ENCODE assay signal across 9 cellular contexts in the genomic region with DNA sequence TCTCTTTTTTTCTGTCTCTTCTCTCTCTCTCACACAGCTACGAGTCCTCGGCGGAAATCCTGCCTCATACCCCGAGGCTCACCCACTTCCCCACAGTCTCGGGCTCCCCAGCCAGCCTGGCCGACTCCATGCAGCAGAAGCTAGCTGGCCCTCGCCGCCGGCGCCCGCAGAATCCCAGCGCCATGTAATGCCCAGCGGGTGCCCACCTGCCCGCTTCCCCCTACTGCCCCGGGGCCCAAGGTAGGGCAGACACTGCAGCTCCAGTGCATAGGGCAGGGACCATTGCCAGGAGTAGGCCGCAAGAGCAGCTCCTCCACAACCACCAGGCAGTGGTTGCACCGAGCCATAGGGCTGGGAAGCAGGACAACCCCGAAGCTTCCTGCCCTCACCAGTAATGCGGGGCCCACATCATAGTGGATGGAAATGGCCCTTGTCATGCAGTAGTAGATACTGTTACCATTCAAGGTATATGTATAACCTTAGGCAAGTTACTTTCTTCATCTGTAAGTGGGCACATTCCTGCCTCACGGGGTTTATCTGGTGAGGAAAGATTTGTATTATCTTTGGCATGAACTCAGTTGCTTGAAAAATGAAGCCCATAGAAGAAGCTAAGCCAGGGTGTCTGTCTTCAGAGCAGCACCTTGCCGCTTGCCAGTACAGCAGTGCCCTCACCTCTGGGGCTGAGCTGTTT. TPM values are rescaled to one million over a fixed set of nuclear protein-coding genes. Genes with fewer than 3 reads are reported as not detected.
DNase-seq lines count a peak whose midpoint lies in the region; ATAC-seq and TF ChIP-seq lines count a peak whose summit lies in the region.
"Had no signal": no experiment of that assay in that cellular context is flagged by ENCODE, and none has a peak within 500 bp of the region (broad histone marks: within the 10 kb centered on the region; RNA-seq: fewer than 3 reads in every experiment).

No MANE protein-coding gene starts in this region.

- peaks cover 15% of the 10 kb centered on the region for H3K27me3 Mint-ChIP-seq in neural crest cell (ENCODE audit: low read depth)

- intact Hi-C loops in testis (cut with DNase I; ENCODE audit: low total_unique reads), result loop anchor here (5.0 kb wide), 1 partner anchor 44 kb away; no protein-coding TSS in a partner anchor

- DNase-seq in choroid plexus epithelial cell (ENCODE audit: low read depth) (peak; percentile 71), neural crest cell (ENCODE audit: low read depth, low spot score) (no peak), testis (no peak), NCI-H69 (lab: John Stamatoyannopoulos, UW) (no peak), cerebellum (ENCODE audit: low spot score) (no peak)

- no peaks in the 10 kb centered on the region for H3K9me3 ChIP-seq in BLaER1 treated with 17β-estradiol and CSF1 and Interleukin-3, amounts not matched to agents 10 nM and 100 nM (replicated peaks in 1 of 11)
- H3K9me3 ChIP-seq in OCI-LY1 (ENCODE audit: low read length) (no peaks in the 10 kb centered on the region), testis (no peaks in the 10 kb centered on the region)
- H3K9me3 ChIP-seq: prostate gland had no signal

- peak overlapping the region; percentile 39 for H3K4me3 Mint-ChIP-seq in neural crest cell

- WGBS in testis, 2 donors, result 79 to 80% methylated on average over 17 to 21 of the region's 21 CpGs

- H3K4me1 Mint-ChIP-seq in neural crest cell, result peaks cover 27% of the 10 kb centered on the region

- peak overlapping the region in 7 of 11 experiments; percentile 6 to 95 (median 10); a peak in 9 of 22 replicates for H3K27ac ChIP-seq in BLaER1 treated with 17β-estradiol and CSF1 and Interleukin-3, amounts not matched to agents 10 nM and 100 nM
- H3K27ac ChIP-seq in OCI-LY1 (ENCODE audit: low read depth, low read length, poor library complexity, severe bottlenecking) (peak overlapping the region; percentile 79), testis (peak overlapping the region in 1 of 2 donors; percentile 50)

- peaks cover 3% of the 10 kb centered on the region for H3K36me3 Mint-ChIP-seq in neural crest cell (ENCODE audit: low read depth)

- H3K4me1 ChIP-seq in BLaER1 treated with 17β-estradiol and CSF1 and Interleukin-3, amounts not matched to agents 10 nM and 100 nM, result peaks cover 25 to 83% (median 50%) of the 10 kb centered on the region in 10 experiments
- H3K4me1 ChIP-seq in OCI-LY1 (ENCODE audit: insufficient read depth, low read length, severe bottlenecking) (peaks cover 38% of the 10 kb centered on the region), testis (peaks cover 3% of the 10 kb centered on the region)

- no peaks in the 10 kb centered on the region for H3K27me3 ChIP-seq in BLaER1 treated with 17β-estradiol and CSF1 and Interleukin-3, amounts not matched to agents 10 nM and 100 nM
- H3K27me3 ChIP-seq in OCI-LY1 (ENCODE audit: insufficient read depth, low read length), result no peaks in the 10 kb centered on the region
- no peaks in the 10 kb centered on the region for H3K27me3 ChIP-seq in testis

- ATAC-seq in HG03460 (IDR thresholded peaks at IDR 0.05; ENCODE audit: unreplicated experiment), result no peak

- no peak for TF ChIP-seq POLR2A in testis (IDR thresholded peaks at IDR 0.05)

- no peak overlapping the region for H3K4me3 ChIP-seq in BLaER1 treated with 17β-estradiol and CSF1 and Interleukin-3, amounts not matched to agents 10 nM and 100 nM
- H3K4me3 ChIP-seq in OCI-LY1 (ENCODE audit: low read depth, low read length, poor library complexity, severe bottlenecking) (no peak overlapping the region), choroid plexus epithelial cell (ENCODE audit: low read depth, low read length) (no peak overlapping the region), testis (no peak overlapping the region)
- H3K4me3 ChIP-seq: prostate gland had no signal

- no peak for TF ChIP-seq CTCF in OCI-LY1 (IDR thresholded peaks at IDR 0.05; ENCODE audit: low read length)
- peak; percentile 35 for TF ChIP-seq CTCF in choroid plexus epithelial cell (conservative IDR thresholded peaks at IDR 0.05; ENCODE audit: low read depth, low read length)
- TF ChIP-seq CTCF in neural crest cell (conservative IDR thresholded peaks at IDR 0.05), result no peak
- TF ChIP-seq CTCF in testis (IDR thresholded peaks at IDR 0.05), result no peak

- peak overlapping the region in 8 of 11 experiments; percentile 11 to 94 (median 38); a peak in 12 of 22 replicates for H3K4me2 ChIP-seq in BLaER1 treated with 17β-estradiol and CSF1 and Interleukin-3, amounts not matched to agents 10 nM and 100 nM
- H3K4me2 ChIP-seq in OCI-LY1 (ENCODE audit: low read length), result no peak overlapping the region

- H2AFZ ChIP-seq in OCI-LY1 (ENCODE audit: low read length), result no peak overlapping the region

- peak overlapping the region in 7 of 11 experiments; percentile 3 to 49 (median 29); a peak in 10 of 22 replicates for H3K9ac ChIP-seq in BLaER1 treated with 17β-estradiol and CSF1 and Interleukin-3, amounts not matched to agents 10 nM and 100 nM
- H3K9ac ChIP-seq in OCI-LY1 (ENCODE audit: low read length), result no peak overlapping the region

- H3K9me2 ChIP-seq in OCI-LY1 (ENCODE audit: low read depth, low read length), result no peaks in the 10 kb centered on the region

- peaks cover under 1 to 45% (median 24%) of the 10 kb centered on the region in 11 experiments; a peak in 18 of 22 replicates for H4K20me1 ChIP-seq in BLaER1 treated with 17β-estradiol and CSF1 and Interleukin-3, amounts not matched to agents 10 nM and 100 nM
- H4K20me1 ChIP-seq in OCI-LY1 (ENCODE audit: insufficient read depth, low read length), result no peaks in the 10 kb centered on the region

- H3F3A ChIP-seq in OCI-LY1 (ENCODE audit: insufficient read depth, low read length), result peaks cover 9% of the 10 kb centered on the region; the same call in 1 of the 2 replicates

- peaks cover 65 to 82% (median 74%) of the 10 kb centered on the region in 11 experiments for H3K36me3 ChIP-seq in BLaER1 treated with 17β-estradiol and CSF1 and Interleukin-3, amounts not matched to agents 10 nM and 100 nM
- peaks cover 43% of the 10 kb centered on the region for H3K36me3 ChIP-seq in OCI-LY1 (ENCODE audit: insufficient read depth, low read length)
- no peaks in the 10 kb centered on the region for H3K36me3 ChIP-seq in testis (ENCODE audit: low read depth, missing control alignments)

- no peaks in the 10 kb centered on the region for H3K79me2 ChIP-seq in OCI-LY1 (ENCODE audit: insufficient read depth, low read length)

- no peaks in the 10 kb centered on the region for H3K9me3 Mint-ChIP-seq in neural crest cell

- H3K27ac Mint-ChIP-seq in neural crest cell (ENCODE audit: unreplicated experiment), result no peak overlapping the region

RNA-seq across cellular contexts. Expression of gene ID1, which starts 36.9 kb away (rescaled TPM):
- total RNA-seq in neural crest cell, result 4.3 and 5.8 TPM in 2 replicates
- 100 to 1,000 TPM; 124 to 128 TPM for total RNA-seq in testis
- polyA plus RNA-seq in testis (ENCODE audit: insufficient read depth, low read depth, low replicate concordance), result 18.7 TPM
- 73.1 TPM for total RNA-seq in cerebellum

RNA-seq across cellular contexts. Expression of gene HM13, which starts 53.9 kb away (rescaled TPM):
- total RNA-seq in neural crest cell (179 and 185 TPM in 2 replicates), testis (10 to 100 TPM; 68.7 to 86.7 TPM), cerebellum (43.7 TPM)
- 97.5 TPM for polyA plus RNA-seq in testis (ENCODE audit: insufficient read depth, low read depth, low replicate concordance)

Comparison
In these comparisons a context has a peak if more than half of its experiments do, and no peak if none do; other contexts are left out.
1. RNA of gene ID1, which starts 36.9 kb away (total RNA-seq): 124 to 128 TPM in testis and 73.1 TPM in cerebellum (single experiment); 4.3 to 5.8 TPM in neural crest cell; every median in the first group is over 10 times any median in the second.